ENCODE assay signal across 27 cellular contexts in genomic region chr11:74507582-74507981, GRCh38. TPM values are rescaled to one million over a fixed set of nuclear protein-coding genes. Genes with fewer than 3 reads are reported as not detected.
"Had no signal": no experiment of that assay in that cellular context is flagged by ENCODE, and none has a peak within 500 bp of the region (broad histone marks: within the 10 kb centered on the region; RNA-seq: fewer than 3 reads in every experiment).

No MANE protein-coding gene starts in this region.

- H3K4me1 ChIP-seq: adrenal gland had no signal

- H3K27ac ChIP-seq: adrenal gland, SK-N-MC, WERI-Rb-1 had no signal

- H3K36me3 ChIP-seq: adrenal gland, WERI-Rb-1 had no signal

- H3K9me3 Mint-ChIP-seq: activated naive CD8-positive, alpha-beta T cell treated with anti-CD3 and anti-CD28 coated beads, Interleukin-2, amount 10 ng/mL, durations not matched to agents 7 days and 5 days had no signal

- H3K4me3 Mint-ChIP-seq: activated CD4-positive, alpha-beta T cell treated with anti-CD3 and anti-CD28 coated beads for 36 hours; activated CD8-positive, alpha-beta T cell treated with anti-CD3 and anti-CD28 coated beads, Interleukin-2, amount 10 ng/mL, durations not matched to agents 7 days and 5 days; activated naive CD8-positive, alpha-beta T cell treated with anti-CD3 and anti-CD28 coated beads, Interleukin-2, amount 10 ng/mL, durations not matched to agents 7 days and 5 days; T-cell had no signal

- H3K4me1 Mint-ChIP-seq: activated naive CD8-positive, alpha-beta T cell treated with anti-CD3 and anti-CD28 coated beads, Interleukin-2, amount 10 ng/mL, durations not matched to agents 7 days and 5 days; T-cell had no signal

- H3K27me3 ChIP-seq: adrenal gland had no signal

- DNase-seq: activated CD4-positive, alpha-beta T cell treated with anti-CD3 and anti-CD28 coated beads for 36 hours; activated CD4-positive, alpha-beta T cell treated with anti-CD3 and anti-CD28 coated beads, Interleukin-2, amount 50 U/mL, for 4 hours; activated CD8-positive, alpha-beta memory T cell treated with anti-CD3 and anti-CD28 coated beads, Interleukin-2, amount 50 U/mL, for 48 hours; activated CD8-positive, alpha-beta T cell treated with anti-CD3 and anti-CD28 coated beads, Interleukin-2, amount 10 ng/mL, durations not matched to agents 7 days and 5 days; activated naive CD4-positive, alpha-beta T cell treated with anti-CD3 and anti-CD28 coated beads, Interleukin-2, amount 50 U/mL, for 16 hours; activated naive CD8-positive, alpha-beta T cell treated with anti-CD3 and anti-CD28 coated beads, Interleukin-2, amount 10 ng/mL, durations not matched to agents 7 days and 5 days; activated T-cell treated with anti-CD3 and anti-CD28 coated beads, Interleukin-2, amount 50 U/mL, for 1 hour; adrenal gland; anterior cingulate cortex; cerebellar nuclear complex; IMR-90; KG1; NCI-H1105 treated with DMSO at 0.1 percent for 48 hours; NCI-H146; NCI-H187 treated with DMSO at 0.1 percent for 48 hours; NCI-H2081 treated with DMSO at 0.1 percent for 48 hours; NCI-H446; NCI-H524; OCI-M1; RPMI8226; T-cell; T-helper 2 cell; T1000; WERI-Rb-1 had no signal

- H3K27ac Mint-ChIP-seq: activated CD4-positive, alpha-beta T cell treated with anti-CD3 and anti-CD28 coated beads for 36 hours; activated CD8-positive, alpha-beta T cell treated with anti-CD3 and anti-CD28 coated beads, Interleukin-2, amount 10 ng/mL, durations not matched to agents 7 days and 5 days; activated naive CD8-positive, alpha-beta T cell treated with anti-CD3 and anti-CD28 coated beads, Interleukin-2, amount 10 ng/mL, durations not matched to agents 7 days and 5 days; T-cell had no signal

- ATAC-seq: activated CD4-positive, alpha-beta T cell treated with anti-CD3 and anti-CD28 coated beads for 36 hours; activated CD8-positive, alpha-beta T cell treated with anti-CD3 and anti-CD28 coated beads, Interleukin-2, amount 10 ng/mL, durations not matched to agents 7 days and 5 days; Panc1; Right ventricle myocardium inferior; T-cell had no signal

- H3K4me3 ChIP-seq: adrenal gland, SK-N-MC had no signal

- H3K36me3 Mint-ChIP-seq: activated naive CD8-positive, alpha-beta T cell treated with anti-CD3 and anti-CD28 coated beads, Interleukin-2, amount 10 ng/mL, durations not matched to agents 7 days and 5 days; T-cell had no signal

RNA-seq across cellular contexts. Expression of gene KCNE3, which starts 40.2 kb away (rescaled TPM):
- total RNA-seq: activated CD4-positive, alpha-beta T cell treated with anti-CD3 and anti-CD28 coated beads for 36 hours; activated CD8-positive, alpha-beta T cell treated with anti-CD3 and anti-CD28 coated beads, Interleukin-2, amount 10 ng/mL, durations not matched to agents 7 days and 5 days had no signal
